In the genomic region with DNA sequence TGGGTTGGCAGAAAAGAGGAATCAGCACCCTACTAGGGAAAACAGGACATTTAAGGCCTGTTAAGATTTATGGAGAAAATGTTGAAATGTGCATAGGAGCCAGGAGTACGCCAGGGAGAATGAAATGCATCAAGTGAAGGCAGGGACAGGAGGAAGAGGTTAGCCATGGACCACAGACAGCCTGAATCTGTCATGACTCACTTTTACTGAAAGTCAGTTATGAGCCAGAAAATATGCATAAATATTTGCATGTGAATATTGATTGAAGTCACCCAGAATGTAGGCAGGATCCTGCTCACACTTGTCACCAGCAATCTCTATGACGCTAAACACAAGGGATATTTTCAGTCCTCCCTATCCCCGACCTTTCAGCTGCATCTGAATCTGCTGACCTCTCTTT, we compare ENCODE assay signal across 8 cellular contexts. TPM values are rescaled to one million over a fixed set of nuclear protein-coding genes. Genes with fewer than 3 reads are reported as not detected.
DNase-seq lines count a peak whose midpoint lies in the region; ATAC-seq, FAIRE-seq and TF ChIP-seq lines count a peak whose summit lies in the region.

No MANE protein-coding gene starts in this region.

- peaks cover 25% of the 10 kb centered on the region for H3K4me1 ChIP-seq in A549
- peaks cover 13% of the 10 kb centered on the region for H3K4me1 ChIP-seq in Loucy (ENCODE audit: insufficient read depth, low read length, poor library complexity, severe bottlenecking)
- peaks cover 4 to 8% of the 10 kb centered on the region in 2 donors for H3K4me1 ChIP-seq in neuronal stem cell (ENCODE audit: control insufficient read depth in 2 of 2, insufficient read depth in 1 of 2, low read depth in 1 of 2, low read length in 2 of 2)

- no peaks in the 10 kb centered on the region for H3K9me2 ChIP-seq in Loucy (replicated peaks; ENCODE audit: low read depth, low read length)

- no peaks in the 10 kb centered on the region for H4K20me1 ChIP-seq in Loucy (ENCODE audit: insufficient read depth, low read length, poor library complexity, severe bottlenecking)

- 84% methylated on average over 3 of the region's 3 CpGs for WGBS in A549 (ENCODE audit: missing lambda C conversion rate)
- no CpG with 5 or more reads among the region's 3 CpGs for WGBS in neuronal stem cell (ENCODE audit: extremely low coverage in 2 of 2, insufficient read length in 2 of 2, insufficient replicate concordance in 1 of 2), 2 donors

- no peaks in the 10 kb centered on the region for H3K79me2 ChIP-seq in Loucy (ENCODE audit: insufficient read depth, low read length)

- no peaks in the 10 kb centered on the region for H3K27me3 ChIP-seq in Loucy (ENCODE audit: insufficient read depth, low read length, poor library complexity, severe bottlenecking)
- H3K27me3 ChIP-seq in brain microvascular endothelial cell (replicated peaks): no peaks in the 10 kb centered on the region
- no peaks in the 10 kb centered on the region for H3K27me3 ChIP-seq in neuronal stem cell (ENCODE audit: control insufficient read depth in 3 of 3, insufficient read depth in 3 of 3, low read depth in 1 of 3, low read length in 3 of 3)

- no peak overlapping the region for H3K4ac ChIP-seq in neuronal stem cell (ENCODE audit: low read length)

- no peaks in the 10 kb centered on the region for H3K79me1 ChIP-seq in neuronal stem cell (ENCODE audit: low read depth, low read length)

- no peak for TF ChIP-seq RAD21 in A549 (conservative IDR thresholded peaks at IDR 0.05 in 1 of 2, IDR thresholded peaks at IDR 0.05 in 1 of 2)

- CTCF ChIA-PET in A549 (lab: Yijun Ruan, JAX): interaction anchor here (1.1 to 2.4 kb wide), 2 partner anchors 24 to 48 kb away, joined by 3 to 10 read pairs; a partner anchor contains a TSS

- H3K9me3 ChIP-seq in A549: no peaks in the 10 kb centered on the region; the same call in 2 of the 3 replicates
- no peaks in the 10 kb centered on the region for H3K9me3 ChIP-seq in Loucy (ENCODE audit: insufficient read depth, low read depth, low read length)
- H3K9me3 ChIP-seq in neuronal stem cell (replicated peaks in 1 of 2; ENCODE audit: control insufficient read depth in 2 of 2, insufficient read depth in 1 of 2, low read depth in 1 of 2, low read length in 2 of 2): no peaks in the 10 kb centered on the region

- no peak overlapping the region for H2BK5ac ChIP-seq in neuronal stem cell (ENCODE audit: low read length)

- H3K14ac ChIP-seq in neuronal stem cell (ENCODE audit: low read length): no peak overlapping the region

- H2BK120ac ChIP-seq in neuronal stem cell (ENCODE audit: low read depth, low read length): no peak overlapping the region

- TF ChIP-seq POLR2A in A549 (IDR thresholded peaks at IDR 0.05; ENCODE audit: low read length): no peak

- DNase-seq in A549 (ENCODE audit: low read depth in 1 of 2, low spot score in 1 of 2): no peak
- peak; percentile 85 for DNase-seq in brain microvascular endothelial cell
- DNase-seq in KG1 (lab: John Stamatoyannopoulos, UW): no peak
- no peak for DNase-seq in NCI-H69 (lab: John Stamatoyannopoulos, UW)
- DNase-seq in neuronal stem cell (ENCODE audit: low spot score): no peak

- no peak overlapping the region for H2BK15ac ChIP-seq in neuronal stem cell (ENCODE audit: low read length)

- H2AFZ ChIP-seq in Loucy (ENCODE audit: low read length): 0 out of 2 replicates have a peak overlapping the region, but pooled peaks have one; percentile 27
- H2AFZ ChIP-seq in neuronal stem cell (ENCODE audit: low read length): no peak overlapping the region

- no peak for ATAC-seq in A549
- ATAC-seq in GM18909 (IDR thresholded peaks at IDR 0.05; ENCODE audit: poor library complexity, unreplicated experiment): peak; percentile 59
- no peak for ATAC-seq in HG02763 (IDR thresholded peaks at IDR 0.05; ENCODE audit: unreplicated experiment)

- no peak overlapping the region for H3K23ac ChIP-seq in neuronal stem cell (ENCODE audit: low read depth, low read length, poor library complexity)

- no peak for TF ChIP-seq EP300 in A549 (IDR thresholded peaks at IDR 0.05)

- H4K91ac ChIP-seq in neuronal stem cell (ENCODE audit: low read depth, low read length, poor library complexity): no peak overlapping the region

- no peak for FAIRE-seq in A549 (lab: Jason Lieb, UNC)

- H3K4me3 ChIP-seq in A549: no peak overlapping the region
- H3K4me3 ChIP-seq in Loucy (ENCODE audit: low read length, poor library complexity, severe bottlenecking): no peak overlapping the region
- H3K4me3 ChIP-seq in brain microvascular endothelial cell (ENCODE audit: low read depth, low read length): no peak overlapping the region
- H3K4me3 ChIP-seq in neuronal stem cell (ENCODE audit: low read length in 2 of 2): no peak overlapping the region

- no peak overlapping the region for H3K18ac ChIP-seq in neuronal stem cell (ENCODE audit: low read length)

- H3K36me3 ChIP-seq in Loucy (ENCODE audit: insufficient read depth, low read length) (no peaks in the 10 kb centered on the region), brain microvascular endothelial cell (replicated peaks) (no peaks in the 10 kb centered on the region), neuronal stem cell (replicated peaks in 1 of 2; ENCODE audit: control insufficient read depth in 2 of 2, insufficient read depth in 2 of 2, low read length in 2 of 2) (no peaks in the 10 kb centered on the region)

- H2BK12ac ChIP-seq in neuronal stem cell (ENCODE audit: low read length): no peak overlapping the region

- H4K8ac ChIP-seq in neuronal stem cell (ENCODE audit: low read depth, low read length): no peak overlapping the region

- H3K9ac ChIP-seq in Loucy (ENCODE audit: low read depth, low read length, poor library complexity, severe bottlenecking) (no peak overlapping the region), neuronal stem cell (ENCODE audit: low read depth, low read length, poor library complexity) (no peak overlapping the region)

- POLR2A ChIA-PET in A549 (lab: Yijun Ruan, JAX): no interaction called here

- in situ Hi-C loops in brain microvascular endothelial cell (cut with HindIII; ENCODE audit: low pct_ligation_motif_present, low sequenced_read_pairs): no loop called here

- no peaks in the 10 kb centered on the region for H3F3A ChIP-seq in Loucy (ENCODE audit: low read depth)

- H3K4me2 ChIP-seq in A549 (peak overlapping the region; percentile 40; the same call in 2 of the 3 replicates), Loucy (ENCODE audit: low read depth, low read length, poor library complexity, severe bottlenecking) (no peak overlapping the region), neuronal stem cell (ENCODE audit: insufficient read depth, low read length, poor library complexity, severe bottlenecking) (no peak overlapping the region)

- no peak for TF ChIP-seq CTCF in A549 (IDR thresholded peaks at IDR 0.05)
- no peak for TF ChIP-seq CTCF in Loucy (conservative IDR thresholded peaks at IDR 0.05; ENCODE audit: low read length)
- no peak for TF ChIP-seq CTCF in brain microvascular endothelial cell (IDR thresholded peaks at IDR 0.05; ENCODE audit: low read depth, low read length, missing control alignments)

- H3K27ac ChIP-seq in A549: peak overlapping the region in 1 of 2 experiments; percentile 83; a peak in 3 of 6 replicates
- peak overlapping the region; percentile 99 for H3K27ac ChIP-seq in brain microvascular endothelial cell
- no peak overlapping the region for H3K27ac ChIP-seq in neuronal stem cell (replicated peaks; ENCODE audit: low read length)

- H2AK5ac ChIP-seq in neuronal stem cell (ENCODE audit: low read depth, low read length): no peak overlapping the region

TF ChIP-seq in A549, 52 proteins besides CTCF, POLR2A, EP300 and RAD21:
- TF ChIP-seq ZSCAN20 (CRISPR knock-in tag; IDR thresholded peaks at IDR 0.05) (no peak), CHD2 (IDR thresholded peaks at IDR 0.05; ENCODE audit: low read length, partially characterized antibody) (no peak), HOXB13 (CRISPR knock-in tag; IDR thresholded peaks at IDR 0.05; ENCODE audit: low read depth) (no peak), ZNF302 (CRISPR knock-in tag; IDR thresholded peaks at IDR 0.05) (no peak)

RNA-seq across cellular contexts. Expression of a gene that starts 25.1 kb away (rescaled TPM):
- 34.5 and 43.5 TPM in 2 replicates for polyA plus RNA-seq in A549 (2011; rRNA removed)
- polyA plus RNA-seq in A549 (2012; cell fraction: cytosol; rRNA removed): 5.1 and 6.4 TPM in 2 replicates
- 5.5 TPM in 2 replicates for polyA plus RNA-seq in A549 (2012; cell fraction: nucleus; rRNA removed)
- polyA plus RNA-seq in A549 (2017; fragmentation: RNase III; extraction: RNeasy Plus Mini Kit Qiagen cat#74134 plus additional on column Dnase treatment): 11.2 to 12.1 TPM (median 11.4 TPM) in 3 replicates
- 49.2 and 54.1 TPM in 2 replicates for polyA minus RNA-seq in A549 (2011; rRNA and poly(A)+ RNA removed)
- polyA plus RNA-seq in neuronal stem cell (2013, experiment 1 of 2): 18.0 TPM
- polyA plus RNA-seq in neuronal stem cell (2013, experiment 2 of 2): 17.8 TPM
